In the genomic region with DNA sequence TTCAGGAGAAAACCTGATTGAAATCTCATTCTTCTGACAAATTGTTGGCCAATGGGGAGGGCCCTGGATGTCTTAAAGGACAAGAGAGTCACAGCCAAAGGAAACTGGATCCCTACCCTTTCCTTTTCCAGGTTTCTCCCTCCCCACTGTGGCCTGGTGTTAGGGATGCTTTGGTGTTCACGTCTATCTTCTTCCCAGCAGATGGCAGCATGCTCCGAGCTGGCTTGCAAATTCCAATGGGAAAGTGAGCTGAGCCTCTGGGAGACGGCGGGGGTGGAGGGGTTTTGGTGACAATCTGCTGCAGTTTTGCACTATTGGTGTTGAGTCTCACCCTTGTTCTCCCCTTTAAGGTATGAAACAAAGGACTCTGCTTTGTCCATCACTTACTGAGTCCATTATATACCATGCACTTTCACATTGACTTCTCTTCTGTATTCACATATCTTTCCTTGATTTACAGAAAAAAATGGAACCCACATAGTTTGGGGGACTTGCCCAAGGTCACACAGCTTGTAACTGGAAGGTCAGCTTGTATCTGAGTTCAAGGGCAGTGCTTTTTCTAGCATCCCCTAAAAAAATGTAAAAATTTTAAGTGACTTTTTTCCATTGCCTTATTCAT, we compare ENCODE assay signal across 8 cellular contexts. TPM values are rescaled to one million over a fixed set of nuclear protein-coding genes. Genes with fewer than 3 reads are reported as not detected.
DNase-seq lines count a peak whose midpoint lies in the region; ATAC-seq, FAIRE-seq and TF ChIP-seq lines count a peak whose summit lies in the region.

No MANE protein-coding gene starts in this region.

- no peaks in the 10 kb centered on the region for H3K9me3 Mint-ChIP-seq in astrocyte (ENCODE audit: unreplicated experiment)

- H4K20me1 ChIP-seq in astrocyte (ENCODE audit: insufficient read depth, low read length), result no peaks in the 10 kb centered on the region

- no peaks in the 10 kb centered on the region for H3K36me3 Mint-ChIP-seq in astrocyte (ENCODE audit: low read depth, unreplicated experiment)

- no peak overlapping the region for H3K4me2 ChIP-seq in astrocyte (ENCODE audit: low read length)

- H3K9ac ChIP-seq in astrocyte (ENCODE audit: low read length), result no peak overlapping the region

- H2AFZ ChIP-seq in astrocyte (ENCODE audit: low read depth, low read length), result peak overlapping the region; percentile 4

- no peak for ATAC-seq in thoracic aorta (ENCODE audit: insufficient number of reproducible peaks, low FRiP score, low read depth)
- no peak for ATAC-seq in GM18868 (IDR thresholded peaks at IDR 0.05; ENCODE audit: unreplicated experiment)
- ATAC-seq in GM18870 (IDR thresholded peaks at IDR 0.05; ENCODE audit: unreplicated experiment), result no peak

- H3K27me3 ChIP-seq in astrocyte (ENCODE audit: insufficient read depth, low read length) (peaks cover 18% of the 10 kb centered on the region), thoracic aorta (replicated peaks; ENCODE audit: insufficient read depth) (no peaks in the 10 kb centered on the region)

- peak; percentile 77 for TF ChIP-seq CTCF in astrocyte (IDR thresholded peaks at IDR 0.05; ENCODE audit: insufficient read depth, low read depth, low read length)
- peak; percentile 37 for TF ChIP-seq CTCF in thoracic aorta (IDR thresholded peaks at IDR 0.05)

- H3K4me3 ChIP-seq in astrocyte (ENCODE audit: insufficient read depth, low read depth, low read length) (no peak overlapping the region), thoracic aorta (no peak overlapping the region)

- H3K4me1 Mint-ChIP-seq in astrocyte (ENCODE audit: low read depth, unreplicated experiment), result no peaks in the 10 kb centered on the region

- H3K79me2 ChIP-seq in astrocyte (ENCODE audit: insufficient read depth, low read length), result no peaks in the 10 kb centered on the region

- no peak overlapping the region for H3K4me3 Mint-ChIP-seq in astrocyte (ENCODE audit: unreplicated experiment)

- peak; percentile 39 for FAIRE-seq in G401.6 (lab: Jason Lieb, UNC)
- peak; percentile 80 for FAIRE-seq in astrocyte (lab: Jason Lieb, UNC)

- no peak overlapping the region for H3K27ac Mint-ChIP-seq in astrocyte (ENCODE audit: unreplicated experiment)

- H3K36me3 ChIP-seq in astrocyte (ENCODE audit: insufficient read depth, low read length) (no peaks in the 10 kb centered on the region), thoracic aorta (no peaks in the 10 kb centered on the region)

- H3K4me1 ChIP-seq in astrocyte (ENCODE audit: insufficient read depth, low read length), result no peaks in the 10 kb centered on the region
- no peaks in the 10 kb centered on the region for H3K4me1 ChIP-seq in thoracic aorta (ENCODE audit: control insufficient read depth in 1 of 2, low read depth in 2 of 2)

- DNase-seq in NCI-H2107 (lab: John Stamatoyannopoulos, UW) (peak; percentile 23), astrocyte (ENCODE audit: low read depth) (peak; percentile 35), iPS-NIHi11 (ENCODE audit: low spot score) (peak; percentile 89), thoracic aorta (ENCODE audit: low spot score) (no peak)
- no peak for DNase-seq in activated naive CD4-positive, alpha-beta T cell (lab: John Stamatoyannopoulos, UW)

- no peaks in the 10 kb centered on the region for H3K9me3 ChIP-seq in astrocyte (ENCODE audit: insufficient read depth, low read depth, low read length)
- no peaks in the 10 kb centered on the region for H3K9me3 ChIP-seq in thoracic aorta

- H3K27ac ChIP-seq in astrocyte (ENCODE audit: low read depth, low read length) (no peak overlapping the region), thoracic aorta (no peak overlapping the region)

- peaks cover 49% of the 10 kb centered on the region for H3K27me3 Mint-ChIP-seq in astrocyte (ENCODE audit: low read depth, unreplicated experiment)

RNA-seq across cellular contexts. Expression of a gene that starts 39.3 kb away (rescaled TPM):
- not detected in 2 replicates for total RNA-seq in astrocyte
- total RNA-seq in thoracic aorta, result not detected

RNA-seq across cellular contexts. Expression of a gene that starts 50.8 kb away (rescaled TPM):
- total RNA-seq in astrocyte (0.05 and 0.14 TPM in 2 replicates), thoracic aorta (under 1 TPM; 0.14 to 0.49 TPM)

Comparison
In these comparisons a context has a peak if more than half of its experiments do, and no peak if none do; other contexts are left out.
1. DNase-seq: peak in NCI-H2107 (single experiment), astrocyte (single experiment) and iPS-NIHi11 (single experiment); none in thoracic aorta (single experiment) and activated naive CD4-positive, alpha-beta T cell (0 of 4).